11 cellular contexts compared by ENCODE assay signal in the genomic region with DNA sequence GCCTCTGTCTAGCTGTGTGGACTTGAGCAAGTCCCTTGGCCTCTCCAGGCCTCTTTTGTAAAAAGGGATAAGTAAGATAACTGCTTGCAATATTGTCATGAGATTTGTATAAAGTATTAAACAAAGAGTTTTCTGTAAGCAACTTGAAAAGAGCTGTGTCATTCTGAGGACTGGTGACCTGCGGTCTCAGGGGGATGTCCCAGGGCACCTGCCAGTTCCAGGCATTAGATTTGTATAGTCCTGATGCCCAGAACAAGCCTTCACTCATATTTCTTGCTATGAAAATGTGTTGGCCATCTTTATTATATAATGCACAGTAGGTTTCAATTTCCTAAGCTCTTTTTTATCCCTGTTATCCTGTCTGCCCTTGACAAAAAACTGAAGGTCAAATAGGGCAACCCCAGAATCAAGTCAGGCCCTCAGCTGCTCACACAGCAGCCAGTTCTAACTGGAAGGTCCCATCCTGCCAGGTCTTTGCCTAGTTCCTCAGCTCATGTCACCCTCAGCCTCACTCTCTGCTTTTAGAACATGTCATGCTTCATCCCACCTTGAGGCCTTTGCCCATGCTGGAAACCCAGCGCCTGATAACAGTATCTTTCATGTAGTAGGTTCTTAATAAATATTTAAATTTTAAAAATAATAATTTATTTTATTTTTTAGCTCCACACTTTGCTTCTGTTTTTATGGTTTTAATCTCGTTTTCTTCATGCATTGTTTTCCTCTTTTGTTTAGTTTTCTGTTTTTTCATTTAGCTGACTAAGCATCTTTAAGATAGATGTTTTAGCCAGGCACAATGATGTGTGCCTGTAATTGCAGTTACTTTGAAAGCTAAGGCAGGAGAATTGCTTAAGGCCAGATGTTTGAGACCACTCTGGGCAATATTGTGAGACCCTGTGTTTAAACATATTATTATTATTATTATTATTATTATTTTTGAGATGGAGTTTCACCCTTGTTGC.
"Had no signal": no experiment of that assay in that cellular context is flagged by ENCODE, and none has a peak within 500 bp of the region (broad histone marks: within the 10 kb centered on the region; RNA-seq: fewer than 3 reads in every experiment).

No MANE protein-coding gene starts in this region.

- FAIRE-seq: endometrium had no signal

- H3K27me3 Mint-ChIP-seq: activated naive CD4-positive, alpha-beta T cell treated with anti-CD3 and anti-CD28 coated beads, Interleukin-2, amount 10 ng/mL, durations not matched to agents 7 days and 5 days; stimulated activated naive CD8-positive, alpha-beta T cell treated with anti-CD3 and anti-CD28 coated beads, Interleukin-15, amount 100 ng/mL, for 72 hours had no signal

- DNase-seq: activated naive CD4-positive, alpha-beta T cell treated with anti-CD3 and anti-CD28 coated beads, Interleukin-2, amount 10 ng/mL, durations not matched to agents 7 days and 5 days; islet precursor cell; midbrain; sigmoid colon; spleen; stimulated activated naive CD8-positive, alpha-beta T cell treated with anti-CD3 and anti-CD28 coated beads, Interleukin-15, amount 100 ng/mL, for 72 hours; upper lobe of left lung had no signal

- H3K27ac ChIP-seq: gastroesophageal sphincter, sigmoid colon, spleen, upper lobe of left lung had no signal

- H3K9me3 ChIP-seq: gastroesophageal sphincter, sigmoid colon, upper lobe of left lung had no signal

- H3K27ac Mint-ChIP-seq: activated naive CD4-positive, alpha-beta T cell treated with anti-CD3 and anti-CD28 coated beads, Interleukin-2, amount 10 ng/mL, durations not matched to agents 7 days and 5 days; activated T-helper 2 cell treated with anti-CD3 and anti-CD28 coated beads, Interferon-gamma antibody, Interleukin-2, Interleukin-4, amounts not matched to agents 10 μg/mL and 5 μg/mL and 100 μg/mL, durations not matched to agents 14 hours and 24 hours and 36 hours; stimulated activated naive CD8-positive, alpha-beta T cell treated with anti-CD3 and anti-CD28 coated beads, Interleukin-15, amount 100 ng/mL, for 72 hours had no signal

- H3K36me3 Mint-ChIP-seq: activated naive CD4-positive, alpha-beta T cell treated with anti-CD3 and anti-CD28 coated beads, Interleukin-2, amount 10 ng/mL, durations not matched to agents 7 days and 5 days had no signal

- H3K4me1 ChIP-seq: gastroesophageal sphincter, sigmoid colon, spleen, upper lobe of left lung had no signal

- ATAC-seq: gastroesophageal sphincter; stimulated activated naive CD8-positive, alpha-beta T cell treated with anti-CD3 and anti-CD28 coated beads, Interleukin-15, amount 100 ng/mL, for 72 hours had no signal

- H3K4me1 Mint-ChIP-seq: activated naive CD4-positive, alpha-beta T cell treated with anti-CD3 and anti-CD28 coated beads, Interleukin-2, amount 10 ng/mL, durations not matched to agents 7 days and 5 days; stimulated activated naive CD8-positive, alpha-beta T cell treated with anti-CD3 and anti-CD28 coated beads, Interleukin-15, amount 100 ng/mL, for 72 hours had no signal

- H3K4me3 ChIP-seq: gastroesophageal sphincter, lung, sigmoid colon, spleen, upper lobe of left lung had no signal

- H3K4me3 Mint-ChIP-seq: activated naive CD4-positive, alpha-beta T cell treated with anti-CD3 and anti-CD28 coated beads, Interleukin-2, amount 10 ng/mL, durations not matched to agents 7 days and 5 days; stimulated activated naive CD8-positive, alpha-beta T cell treated with anti-CD3 and anti-CD28 coated beads, Interleukin-15, amount 100 ng/mL, for 72 hours had no signal
